ENCODE assay signal across 9 cellular contexts in genomic region chr4:130336585-130337217, GRCh38.
DNase-seq lines count a peak whose midpoint lies in the region; ATAC-seq, FAIRE-seq and TF ChIP-seq lines count a peak whose summit lies in the region.
"Had no signal": no experiment of that assay in that cellular context is flagged by ENCODE, and none has a peak within 500 bp of the region (broad histone marks: within the 10 kb centered on the region; RNA-seq: fewer than 3 reads in every experiment).

No MANE protein-coding gene starts in this region.

- DNase-seq in astrocyte of the cerebellum (ENCODE audit: low read depth) (peak; percentile 12), non-pigmented ciliary epithelial cell (ENCODE audit: low read depth) (peak; percentile 22), T1000 (lab: John Stamatoyannopoulos, UW) (no peak), HuH-7.5 (ENCODE audit: low spot score) (no peak)

- H3K4me3 ChIP-seq in astrocyte of the cerebellum (ENCODE audit: low read depth, low read length) = no peak overlapping the region
- H3K4me3 ChIP-seq: mucosa of descending colon had no signal

- TF ChIP-seq CTCF in astrocyte of the cerebellum (IDR thresholded peaks at IDR 0.05; ENCODE audit: low read depth, low read length, missing control alignments) = peak; percentile 54

- no peak overlapping the region for H3K4me3 Mint-ChIP-seq in activated T-helper 17 cell treated with anti-CD3 and anti-CD28 coated beads, Interleukin-2, amount 50 U/mL, for 72 hours

- H3K36me3 Mint-ChIP-seq in activated T-helper 17 cell treated with anti-CD3 and anti-CD28 coated beads, Interleukin-2, amount 50 U/mL, for 72 hours (ENCODE audit: low read depth) = no peaks in the 10 kb centered on the region

- in situ Hi-C loops in astrocyte of the cerebellum (cut with HindIII; ENCODE audit: low sequenced_read_pairs) = no loop called here

- no peaks in the 10 kb centered on the region for H3K9me3 Mint-ChIP-seq in activated T-helper 17 cell treated with anti-CD3 and anti-CD28 coated beads, Interleukin-2, amount 50 U/mL, for 72 hours

- no peaks in the 10 kb centered on the region for H3K4me1 Mint-ChIP-seq in activated T-helper 17 cell treated with anti-CD3 and anti-CD28 coated beads, Interleukin-2, amount 50 U/mL, for 72 hours

- ATAC-seq in GM21360 (IDR thresholded peaks at IDR 0.05; ENCODE audit: unreplicated experiment) (peak; percentile 62), HG03558 (IDR thresholded peaks at IDR 0.05; ENCODE audit: extremely low read depth, unreplicated experiment) (peak; percentile 58)
- no peak for ATAC-seq in activated T-helper 17 cell treated with anti-CD3 and anti-CD28 coated beads, Interleukin-2, amount 50 U/mL, for 72 hours (replicated peaks)
- ATAC-seq: mucosa of descending colon had no signal

- no peak overlapping the region for H3K27ac Mint-ChIP-seq in activated T-helper 17 cell treated with anti-CD3 and anti-CD28 coated beads, Interleukin-2, amount 50 U/mL, for 72 hours

- no peaks in the 10 kb centered on the region for H3K27me3 Mint-ChIP-seq in activated T-helper 17 cell treated with anti-CD3 and anti-CD28 coated beads, Interleukin-2, amount 50 U/mL, for 72 hours

- peak; percentile 25 for FAIRE-seq in G401.6 (lab: Jason Lieb, UNC)

Comparison
In these comparisons a context has a peak if more than half of its experiments do, and no peak if none do; other contexts are left out.
1. DNase-seq: peak in astrocyte of the cerebellum (single experiment) and non-pigmented ciliary epithelial cell (single experiment); none in T1000 (single experiment) and HuH-7.5 (single experiment).